ENCODE assay signal across 8 cellular contexts in genomic region chr3:50246517-50246954, GRCh38. TPM values are rescaled to one million over a fixed set of nuclear protein-coding genes. Genes with fewer than 3 reads are reported as not detected.
A peak's percentile ranks its signal among the peaks of the same experiment; 100 is the strongest.
DNase-seq lines count a peak whose midpoint lies in the region; ATAC-seq, FAIRE-seq and TF ChIP-seq lines count a peak whose summit lies in the region.

No MANE protein-coding gene starts in this region.

- H3K4me3 ChIP-seq in brain microvascular endothelial cell (ENCODE audit: low read depth, low read length) (peak overlapping the region; percentile 26), HepG2 (replicated peaks in 1 of 3; ENCODE audit: insufficient read depth in 1 of 3, low read depth in 2 of 3, low read length in 3 of 3) (peak overlapping the region in 1 of 3 experiments; percentile 67; a peak in 1 of 6 replicates)

- no peaks in the 10 kb centered on the region for H3K27me3 ChIP-seq in brain microvascular endothelial cell (replicated peaks)
- no peaks in the 10 kb centered on the region for H3K27me3 ChIP-seq in HepG2 (ENCODE audit: control insufficient read depth in 1 of 2, insufficient read depth in 2 of 2, low read length in 2 of 2)

- CTCF ChIA-PET in HepG2 (lab: Yijun Ruan, JAX; ENCODE audit: low intra/inter-chr PET ratio, low total read pairs) = interaction anchor here (1.3 to 2.5 kb wide), 5 partner anchors 10 to 54 kb away, joined by 4 to 29 read pairs (median 7); no protein-coding TSS in a partner anchor

- peak overlapping the region; percentile 71 for H3K4me2 ChIP-seq in HepG2 (ENCODE audit: low read depth, low read length)

- H4K20me1 ChIP-seq in HepG2 (ENCODE audit: insufficient read depth, low read length) = no peaks in the 10 kb centered on the region

- TF ChIP-seq CTCF in brain microvascular endothelial cell (IDR thresholded peaks at IDR 0.05; ENCODE audit: low read depth, low read length, missing control alignments) (no peak), HepG2 (CRISPR knock-in tag; IDR thresholded peaks at IDR 0.05) (no peak)

- TF ChIP-seq RAD21 in HepG2 (CRISPR knock-in tag; IDR thresholded peaks at IDR 0.05) = no peak

- in situ Hi-C loops in brain microvascular endothelial cell (cut with HindIII; ENCODE audit: low pct_ligation_motif_present, low sequenced_read_pairs) = no loop called here
- in situ Hi-C loops in HepG2 (cut with HindIII; ENCODE audit: extremely low pct_ligation_motif_present, low pct_unique_long_range_greater_than_20kb) = no loop called here

- no peak for FAIRE-seq in HepG2 (lab: Jason Lieb, UNC)

- 0 out of 2 replicates have a peak overlapping the region, but pooled peaks have one; percentile 53 for H3K9ac ChIP-seq in HepG2 (ENCODE audit: insufficient read depth, low read depth, low read length)

- no peak for TF ChIP-seq POLR2A in HepG2 (IDR thresholded peaks at IDR 0.05; ENCODE audit: insufficient read depth in 1 of 2, low read depth in 2 of 2, low read length in 2 of 2)

- no TSS peak for BruUV-seq in HepG2 (replicated peaks; lab: Mats Ljungman, UMichigan)

- peaks cover 19% of the 10 kb centered on the region for H3K36me3 ChIP-seq in brain microvascular endothelial cell (replicated peaks)
- H3K36me3 ChIP-seq in HepG2 (replicated peaks in 1 of 2; ENCODE audit: control insufficient read depth in 1 of 2, insufficient read depth in 2 of 2, low read length in 2 of 2) = peaks cover 0 to 7% of the 10 kb centered on the region in 2 experiments; a peak in 2 of 5 replicates

- WGBS in HepG2 (ENCODE audit: low lambda C conversion rate) = 62% methylated on average over 6 of the region's 10 CpGs

- H3K4me1 ChIP-seq in HepG2 (ENCODE audit: insufficient read depth, low read length) = peaks cover 20% of the 10 kb centered on the region

- peak; percentile 25 for DNase-seq in NK-92 treated with Interleukin-12 subunit alpha and Interleukin-12 subunit beta, amount 100 ng/mL, for 24 hours (lab: John Stamatoyannopoulos, UW)
- DNase-seq in NK-92 (lab: John Stamatoyannopoulos, UW; ENCODE audit: unreplicated experiment) = no peak
- peak; percentile 65 for DNase-seq in UCSD-AML1 (lab: John Stamatoyannopoulos, UW; ENCODE audit: unreplicated experiment)
- peak; percentile 94 for DNase-seq in brain microvascular endothelial cell
- no peak for DNase-seq in HepG2 (ENCODE audit: low spot score)
- DNase-seq in stimulated activated CD8-positive, alpha-beta memory T cell treated with anti-CD3 and anti-CD28 coated beads, Interleukin-12 subunit alpha, Interleukin-12 subunit beta, amount 100 ng/mL, for 4 hours (ENCODE audit: low read depth) = peak; percentile 64
- DNase-seq in COR-L47 (lab: John Stamatoyannopoulos, UW) = no peak

- no peak overlapping the region for H2AFZ ChIP-seq in HepG2 (ENCODE audit: low read length)

- peaks cover 27% of the 10 kb centered on the region for H3K79me2 ChIP-seq in HepG2 (ENCODE audit: insufficient read depth, low read length)

- POLR2A ChIA-PET in HepG2 (lab: Yijun Ruan, JAX) = interaction anchor here (0.8 to 1.6 kb wide), 6 partner anchors 11 to 82 kb away, joined by 3 to 14 read pairs (median 4); partner anchors contain the start of genes GNAI2, IFRD2 and TUSC2

- intact Hi-C loops in HepG2 (cut with micrococcal nuclease; ENCODE audit: unreplicated experiment) = loop anchor here (1.0 kb wide), 1 partner anchor 19 kb away; no protein-coding TSS in a partner anchor

- H3K27ac ChIP-seq in brain microvascular endothelial cell (peak overlapping the region; percentile 85), HepG2 (ENCODE audit: extremely low read length, insufficient read depth, low read length) (no peak overlapping the region)

- TF ChIP-seq EP300 in HepG2 (IDR thresholded peaks at IDR 0.05; ENCODE audit: low read depth in 2 of 2, low read length in 2 of 2) (no peak), HepG2 (CRISPR knock-in tag; IDR thresholded peaks at IDR 0.05; ENCODE audit: borderline replicate concordance) (no peak)

- no peaks in the 10 kb centered on the region for H3K9me3 ChIP-seq in HepG2 (ENCODE audit: low read length)

- peak; percentile 56 for ATAC-seq in HG03520 (IDR thresholded peaks at IDR 0.05; ENCODE audit: unreplicated experiment)
- no peak; the same call in 1 of the 3 replicates for ATAC-seq in HepG2

RNA-seq across cellular contexts. Expression of gene GNAI2, which starts 10.5 kb away (rescaled TPM):
- total RNA-seq in HepG2 (2016; rRNA removed; fragmentation: Illumina TruSeq; extraction: Trizol) = 34.5 and 51.1 TPM in 2 replicates
- 26.6 and 32.1 TPM in 2 replicates for total RNA-seq in HepG2 (2016; cell fraction: cytosol; rRNA removed; fragmentation: Illumina TruSeq; extraction: Trizol; ENCODE audit: low read depth)
- 33.4 and 51.3 TPM in 2 replicates for total RNA-seq in HepG2 (2016; cell fraction: insoluble cytoplasmic fraction; rRNA removed; fragmentation: Illumina TruSeq; extraction: Trizol)
- 43.7 and 48.0 TPM in 2 replicates for total RNA-seq in HepG2 (2016; cell fraction: membrane; rRNA removed; fragmentation: Illumina TruSeq; extraction: Trizol)
- 26.6 and 32.5 TPM in 2 replicates for total RNA-seq in HepG2 (2016; cell fraction: nucleus; rRNA removed; fragmentation: Illumina TruSeq; extraction: Trizol)
- 66.1 and 66.2 TPM in 2 replicates for polyA plus RNA-seq in HepG2 (2011; rRNA removed)
- polyA plus RNA-seq in HepG2 (2011; cell fraction: cytosol; rRNA removed) = 64.5 and 77.2 TPM in 2 replicates
- 39.4 and 42.6 TPM in 2 replicates for polyA plus RNA-seq in HepG2 (2011; cell fraction: nucleus; rRNA removed)
- 25.4 and 25.9 TPM in 2 replicates for polyA plus RNA-seq in HepG2 (2012)
- 37.3 and 42.8 TPM in 2 replicates for polyA plus RNA-seq in HepG2 (2016; cell fraction: cytosol; fragmentation: Illumina TruSeq; extraction: Trizol; ENCODE audit: low read depth)
- polyA plus RNA-seq in HepG2 (2016; cell fraction: insoluble cytoplasmic fraction; fragmentation: Illumina TruSeq; extraction: Trizol; ENCODE audit: low read depth) = 57.1 and 66.6 TPM in 2 replicates
- polyA plus RNA-seq in HepG2 (2016; cell fraction: membrane; fragmentation: Illumina TruSeq; extraction: Trizol; ENCODE audit: low read depth) = 69.3 and 71.1 TPM in 2 replicates
- 73.5 and 75.3 TPM in 2 replicates for polyA plus RNA-seq in HepG2 (2016; cell fraction: nucleus; fragmentation: Illumina TruSeq; extraction: Trizol; ENCODE audit: insufficient read depth, low read depth)
- 111 and 236 TPM in 2 replicates for polyA minus RNA-seq in HepG2 (2011; rRNA and poly(A)+ RNA removed; ENCODE audit: low replicate concordance)
- 26.0 and 26.4 TPM in 2 replicates for polyA minus RNA-seq in HepG2 (2011; cell fraction: cytosol; rRNA and poly(A)+ RNA removed)
- 16.4 and 20.0 TPM in 2 replicates for polyA minus RNA-seq in HepG2 (2011; cell fraction: nucleus; rRNA and poly(A)+ RNA removed)

RNA-seq across cellular contexts. Expression of gene SEMA3B, which starts 22.4 kb away (rescaled TPM):
- 25.6 and 93.2 TPM in 2 replicates for total RNA-seq in HepG2 (2016; rRNA removed; fragmentation: Illumina TruSeq; extraction: Trizol)
- 12.3 and 13.3 TPM in 2 replicates for total RNA-seq in HepG2 (2016; cell fraction: cytosol; rRNA removed; fragmentation: Illumina TruSeq; extraction: Trizol; ENCODE audit: low read depth)
- 23.5 and 94.1 TPM in 2 replicates for total RNA-seq in HepG2 (2016; cell fraction: insoluble cytoplasmic fraction; rRNA removed; fragmentation: Illumina TruSeq; extraction: Trizol)
- 18.0 and 19.0 TPM in 2 replicates for total RNA-seq in HepG2 (2016; cell fraction: membrane; rRNA removed; fragmentation: Illumina TruSeq; extraction: Trizol)
- 106 and 120 TPM in 2 replicates for total RNA-seq in HepG2 (2016; cell fraction: nucleus; rRNA removed; fragmentation: Illumina TruSeq; extraction: Trizol)
- 158 and 173 TPM in 2 replicates for polyA plus RNA-seq in HepG2 (2011; rRNA removed)
- polyA plus RNA-seq in HepG2 (2011; cell fraction: cytosol; rRNA removed) = 99.8 and 199 TPM in 2 replicates
- 824 and 1,487 TPM in 2 replicates for polyA plus RNA-seq in HepG2 (2011; cell fraction: nucleus; rRNA removed)
- 48.8 and 75.5 TPM in 2 replicates for polyA plus RNA-seq in HepG2 (2012)
- 10.5 and 10.8 TPM in 2 replicates for polyA plus RNA-seq in HepG2 (2016; cell fraction: cytosol; fragmentation: Illumina TruSeq; extraction: Trizol; ENCODE audit: low read depth)
- 26.4 and 37.1 TPM in 2 replicates for polyA plus RNA-seq in HepG2 (2016; cell fraction: insoluble cytoplasmic fraction; fragmentation: Illumina TruSeq; extraction: Trizol; ENCODE audit: low read depth)
- polyA plus RNA-seq in HepG2 (2016; cell fraction: membrane; fragmentation: Illumina TruSeq; extraction: Trizol; ENCODE audit: low read depth) = 15.3 and 17.6 TPM in 2 replicates
- 390 and 409 TPM in 2 replicates for polyA plus RNA-seq in HepG2 (2016; cell fraction: nucleus; fragmentation: Illumina TruSeq; extraction: Trizol; ENCODE audit: insufficient read depth, low read depth)
- 84.6 and 160 TPM in 2 replicates for polyA minus RNA-seq in HepG2 (2011; rRNA and poly(A)+ RNA removed; ENCODE audit: low replicate concordance)
- 55.4 and 70.0 TPM in 2 replicates for polyA minus RNA-seq in HepG2 (2011; cell fraction: cytosol; rRNA and poly(A)+ RNA removed)
- polyA minus RNA-seq in HepG2 (2011; cell fraction: nucleus; rRNA and poly(A)+ RNA removed) = 81.1 and 108 TPM in 2 replicates

RNA-seq across cellular contexts. Expression of gene LSMEM2, which starts 32.4 kb away (rescaled TPM):
- 0.07 TPM in 1 of 2 replicates, not detected in the other for total RNA-seq in HepG2 (2016; rRNA removed; fragmentation: Illumina TruSeq; extraction: Trizol)
- total RNA-seq in HepG2 (2016; cell fraction: cytosol; rRNA removed; fragmentation: Illumina TruSeq; extraction: Trizol; ENCODE audit: low read depth) = not detected in 2 replicates
- 0.06 TPM in 1 of 2 replicates, not detected in the other for total RNA-seq in HepG2 (2016; cell fraction: insoluble cytoplasmic fraction; rRNA removed; fragmentation: Illumina TruSeq; extraction: Trizol)
- total RNA-seq in HepG2 (2016; cell fraction: membrane; rRNA removed; fragmentation: Illumina TruSeq; extraction: Trizol) = not detected in 2 replicates
- total RNA-seq in HepG2 (2016; cell fraction: nucleus; rRNA removed; fragmentation: Illumina TruSeq; extraction: Trizol) = 0.25 TPM in 1 of 2 replicates, not detected in the other
- 0.41 and 0.44 TPM in 2 replicates for polyA plus RNA-seq in HepG2 (2011; rRNA removed)
- polyA plus RNA-seq in HepG2 (2011; cell fraction: cytosol; rRNA removed) = 0.08 and 0.15 TPM in 2 replicates
- 1.3 and 2.1 TPM in 2 replicates for polyA plus RNA-seq in HepG2 (2011; cell fraction: nucleus; rRNA removed)
- 0.17 and 0.37 TPM in 2 replicates for polyA plus RNA-seq in HepG2 (2012)
- not detected in 2 replicates for polyA plus RNA-seq in HepG2 (2016; cell fraction: cytosol; fragmentation: Illumina TruSeq; extraction: Trizol; ENCODE audit: low read depth)
- polyA plus RNA-seq in HepG2 (2016; cell fraction: insoluble cytoplasmic fraction; fragmentation: Illumina TruSeq; extraction: Trizol; ENCODE audit: low read depth) = not detected in 2 replicates
- polyA plus RNA-seq in HepG2 (2016; cell fraction: membrane; fragmentation: Illumina TruSeq; extraction: Trizol; ENCODE audit: low read depth) = not detected in 2 replicates
- 0.42 TPM in 1 of 2 replicates, not detected in the other for polyA plus RNA-seq in HepG2 (2016; cell fraction: nucleus; fragmentation: Illumina TruSeq; extraction: Trizol; ENCODE audit: insufficient read depth, low read depth)
- 0.09 and 0.34 TPM in 2 replicates for polyA minus RNA-seq in HepG2 (2011; rRNA and poly(A)+ RNA removed; ENCODE audit: low replicate concordance)
- polyA minus RNA-seq in HepG2 (2011; cell fraction: cytosol; rRNA and poly(A)+ RNA removed) = not detected in 2 replicates
- 0.90 TPM in 1 of 2 replicates, not detected in the other for polyA minus RNA-seq in HepG2 (2011; cell fraction: nucleus; rRNA and poly(A)+ RNA removed)

RNA-seq across cellular contexts. Expression of gene SLC38A3, which starts 41.5 kb away (rescaled TPM):
- 14.3 and 29.8 TPM in 2 replicates for total RNA-seq in HepG2 (2016; rRNA removed; fragmentation: Illumina TruSeq; extraction: Trizol)
- 9.4 and 12.0 TPM in 2 replicates for total RNA-seq in HepG2 (2016; cell fraction: cytosol; rRNA removed; fragmentation: Illumina TruSeq; extraction: Trizol; ENCODE audit: low read depth)
- 14.3 and 31.3 TPM in 2 replicates for total RNA-seq in HepG2 (2016; cell fraction: insoluble cytoplasmic fraction; rRNA removed; fragmentation: Illumina TruSeq; extraction: Trizol)
- total RNA-seq in HepG2 (2016; cell fraction: membrane; rRNA removed; fragmentation: Illumina TruSeq; extraction: Trizol) = 13.7 and 15.1 TPM in 2 replicates
- 51.2 and 60.9 TPM in 2 replicates for total RNA-seq in HepG2 (2016; cell fraction: nucleus; rRNA removed; fragmentation: Illumina TruSeq; extraction: Trizol)
- polyA plus RNA-seq in HepG2 (2011; rRNA removed) = 164 and 247 TPM in 2 replicates
- polyA plus RNA-seq in HepG2 (2011; cell fraction: cytosol; rRNA removed) = 69.6 and 77.8 TPM in 2 replicates
- 645 and 755 TPM in 2 replicates for polyA plus RNA-seq in HepG2 (2011; cell fraction: nucleus; rRNA removed)
- polyA plus RNA-seq in HepG2 (2012) = 101 and 126 TPM in 2 replicates
- 7.3 and 7.5 TPM in 2 replicates for polyA plus RNA-seq in HepG2 (2016; cell fraction: cytosol; fragmentation: Illumina TruSeq; extraction: Trizol; ENCODE audit: low read depth)
- polyA plus RNA-seq in HepG2 (2016; cell fraction: insoluble cytoplasmic fraction; fragmentation: Illumina TruSeq; extraction: Trizol; ENCODE audit: low read depth) = 17.2 and 22.9 TPM in 2 replicates
- polyA plus RNA-seq in HepG2 (2016; cell fraction: membrane; fragmentation: Illumina TruSeq; extraction: Trizol; ENCODE audit: low read depth) = 12.8 and 13.7 TPM in 2 replicates
- polyA plus RNA-seq in HepG2 (2016; cell fraction: nucleus; fragmentation: Illumina TruSeq; extraction: Trizol; ENCODE audit: insufficient read depth, low read depth) = 146 and 148 TPM in 2 replicates
- polyA minus RNA-seq in HepG2 (2011; rRNA and poly(A)+ RNA removed; ENCODE audit: low replicate concordance) = 0.14 and 257 TPM in 2 replicates
- 61.1 and 83.0 TPM in 2 replicates for polyA minus RNA-seq in HepG2 (2011; cell fraction: cytosol; rRNA and poly(A)+ RNA removed)
- 113 and 140 TPM in 2 replicates for polyA minus RNA-seq in HepG2 (2011; cell fraction: nucleus; rRNA and poly(A)+ RNA removed)

RNA-seq across cellular contexts. Expression of gene IFRD2, which starts 45.7 kb away (rescaled TPM):
- 81.4 and 96.1 TPM in 2 replicates for total RNA-seq in HepG2 (2016; rRNA removed; fragmentation: Illumina TruSeq; extraction: Trizol)
- 66.4 and 85.9 TPM in 2 replicates for total RNA-seq in HepG2 (2016; cell fraction: cytosol; rRNA removed; fragmentation: Illumina TruSeq; extraction: Trizol; ENCODE audit: low read depth)
- total RNA-seq in HepG2 (2016; cell fraction: insoluble cytoplasmic fraction; rRNA removed; fragmentation: Illumina TruSeq; extraction: Trizol) = 79.0 and 101 TPM in 2 replicates
- 126 and 147 TPM in 2 replicates for total RNA-seq in HepG2 (2016; cell fraction: membrane; rRNA removed; fragmentation: Illumina TruSeq; extraction: Trizol)
- 83.9 and 92.3 TPM in 2 replicates for total RNA-seq in HepG2 (2016; cell fraction: nucleus; rRNA removed; fragmentation: Illumina TruSeq; extraction: Trizol)
- 32.8 and 43.1 TPM in 2 replicates for polyA plus RNA-seq in HepG2 (2011; rRNA removed)
- 29.8 and 39.8 TPM in 2 replicates for polyA plus RNA-seq in HepG2 (2011; cell fraction: cytosol; rRNA removed)
- 174 and 179 TPM in 2 replicates for polyA plus RNA-seq in HepG2 (2011; cell fraction: nucleus; rRNA removed)
- polyA plus RNA-seq in HepG2 (2012) = 38.5 and 48.9 TPM in 2 replicates
- 54.5 and 72.4 TPM in 2 replicates for polyA plus RNA-seq in HepG2 (2016; cell fraction: cytosol; fragmentation: Illumina TruSeq; extraction: Trizol; ENCODE audit: low read depth)
- 62.4 and 77.5 TPM in 2 replicates for polyA plus RNA-seq in HepG2 (2016; cell fraction: insoluble cytoplasmic fraction; fragmentation: Illumina TruSeq; extraction: Trizol; ENCODE audit: low read depth)
- 89.6 and 91.5 TPM in 2 replicates for polyA plus RNA-seq in HepG2 (2016; cell fraction: membrane; fragmentation: Illumina TruSeq; extraction: Trizol; ENCODE audit: low read depth)
- 124 and 130 TPM in 2 replicates for polyA plus RNA-seq in HepG2 (2016; cell fraction: nucleus; fragmentation: Illumina TruSeq; extraction: Trizol; ENCODE audit: insufficient read depth, low read depth)
- 61.7 and 107 TPM in 2 replicates for polyA minus RNA-seq in HepG2 (2011; rRNA and poly(A)+ RNA removed; ENCODE audit: low replicate concordance)
- 15.9 and 21.4 TPM in 2 replicates for polyA minus RNA-seq in HepG2 (2011; cell fraction: cytosol; rRNA and poly(A)+ RNA removed)
- polyA minus RNA-seq in HepG2 (2011; cell fraction: nucleus; rRNA and poly(A)+ RNA removed) = 46.6 and 52.5 TPM in 2 replicates

Comparison
In these comparisons a context has a peak if more than half of its experiments do, and no peak if none do; other contexts are left out.
1. DNase-seq: peak in NK-92 treated with Interleukin-12 subunit alpha and Interleukin-12 subunit beta, amount 100 ng/mL, for 24 hours (single experiment), UCSD-AML1 (single experiment), brain microvascular endothelial cell (single experiment) and stimulated activated CD8-positive, alpha-beta memory T cell treated with anti-CD3 and anti-CD28 coated beads, Interleukin-12 subunit alpha, Interleukin-12 subunit beta, amount 100 ng/mL, for 4 hours (single experiment); none in NK-92 (single experiment), HepG2 (single experiment) and COR-L47 (single experiment).